ENCODE assay signal across 19 cellular contexts in the genomic region with DNA sequence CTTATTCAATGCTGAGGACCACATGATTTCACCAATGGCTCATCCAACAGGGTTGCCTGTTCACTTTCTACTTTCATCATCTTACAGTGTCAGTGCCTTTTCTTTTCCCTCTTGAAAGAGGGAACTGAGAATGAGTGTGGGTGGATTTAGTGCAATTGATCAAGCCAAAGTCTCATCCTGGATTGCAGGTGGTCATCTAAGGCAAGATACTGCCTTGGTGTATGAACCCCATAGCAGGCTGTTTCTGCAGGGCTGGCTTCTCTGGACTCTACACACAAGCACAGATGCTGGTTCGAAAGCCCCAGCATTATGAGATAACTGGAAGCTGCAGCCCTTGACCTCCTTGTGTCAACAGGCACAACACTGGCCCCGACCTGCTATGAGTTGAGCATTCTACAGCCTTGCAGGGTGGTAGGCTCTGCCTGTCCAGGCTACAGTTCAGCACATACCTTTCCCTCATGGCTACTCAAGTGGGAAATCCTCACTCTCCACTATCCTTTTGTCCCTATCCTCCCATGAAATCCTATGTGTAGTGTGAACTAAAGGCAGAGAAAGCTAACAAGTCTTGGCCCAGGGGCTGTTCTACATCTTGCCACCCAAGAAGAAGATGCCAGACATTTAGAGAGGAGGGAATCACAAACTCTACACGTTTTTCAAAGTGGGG.
DNase-seq lines count a peak whose midpoint lies in the region; ATAC-seq lines count a peak whose summit lies in the region.
"Had no signal": no experiment of that assay in that cellular context is flagged by ENCODE, and none has a peak within 500 bp of the region (broad histone marks: within the 10 kb centered on the region; RNA-seq: fewer than 3 reads in every experiment).

No MANE protein-coding gene starts in this region.

- DNase-seq in posterior vena cava (ENCODE audit: low spot score) (peak; percentile 41), mucosa of gallbladder (ENCODE audit: low spot score) (no peak), T-helper 2 cell (no peak), NCI-H2081 (lab: John Stamatoyannopoulos, UW) (no peak)
- DNase-seq: activated naive CD4-positive, alpha-beta T cell treated with anti-CD3 and anti-CD28 coated beads, Interleukin-2, amount 10 ng/mL, durations not matched to agents 7 days and 5 days; activated T-cell treated with anti-CD3 and anti-CD28 coated beads for 4 hours; GM23248; hippocampal formation; kidney; NCI-H1105; NCI-H2171; RPMI8226; spleen; stimulated activated naive CD4-positive, alpha-beta T cell; SW 1271 had no signal

- ATAC-seq in GM18511 (IDR thresholded peaks at IDR 0.05; ENCODE audit: unreplicated experiment), result peak; percentile 80
- peak; percentile 67 for ATAC-seq in HG02623 (IDR thresholded peaks at IDR 0.05; ENCODE audit: unreplicated experiment)
- peak; percentile 66 for ATAC-seq in HG03565 (IDR thresholded peaks at IDR 0.05; ENCODE audit: unreplicated experiment)
- no peak for ATAC-seq in HG02610 (IDR thresholded peaks at IDR 0.05; ENCODE audit: unreplicated experiment)

- intact Hi-C loops in posterior vena cava (cut with DNase I), result no loop called here
